Comparison of ENCODE assay signal across 17 cellular contexts in genomic region chr15:29141908-29142747, GRCh38.
DNase-seq lines count a peak whose midpoint lies in the region; ATAC-seq and TF ChIP-seq lines count a peak whose summit lies in the region.
"Had no signal": no experiment of that assay in that cellular context is flagged by ENCODE, and none has a peak within 500 bp of the region (broad histone marks: within the 10 kb centered on the region; RNA-seq: fewer than 3 reads in every experiment).

No MANE protein-coding gene starts in this region.

- DNase-seq in cardiac septum (ENCODE audit: low spot score) (peak; percentile 71), Right ventricle myocardium inferior (ENCODE audit: missing footprints) (no peak), RWPE2 (ENCODE audit: low spot score) (peak; percentile 63), left lobe of liver (ENCODE audit: low spot score) (peak; percentile 28), COLO668 (lab: John Stamatoyannopoulos, UW; ENCODE audit: unreplicated experiment) (no peak)
- DNase-seq in stimulated activated CD4-positive, alpha-beta T cell treated with anti-CD3 and anti-CD28 coated beads, Interleukin-4, amount 100 ng/mL, for 24 hours: no peak
- no peak for DNase-seq in effector memory CD4-positive, alpha-beta T cell
- DNase-seq: activated T-cell treated with anti-CD3 and anti-CD28 coated beads, Interleukin-2, amount 50 U/mL, for 72 hours; Caco-2; dermis blood vessel endothelial cell; Karpas-422; NCI-H2171; OCI-M1; ovary had no signal

- no peak for ATAC-seq in Right ventricle myocardium inferior
- peak; percentile 41 for ATAC-seq in RWPE2 (ENCODE audit: low read depth)
- ATAC-seq in left lobe of liver: no peak
- no peak for ATAC-seq in HG03520 (IDR thresholded peaks at IDR 0.05; ENCODE audit: unreplicated experiment)
- ATAC-seq: activated T-cell treated with anti-CD3 and anti-CD28 coated beads, Interleukin-2, amount 50 U/mL, for 72 hours had no signal

- intact Hi-C loops in cardiac septum (cut with DNase I) (no loop called here), Right ventricle myocardium inferior (cut with DNase I) (no loop called here)

- peaks cover 8% of the 10 kb centered on the region for H3K4me1 ChIP-seq in RWPE2 (ENCODE audit: insufficient read depth, poor library complexity, severe bottlenecking)
- no peaks in the 10 kb centered on the region for H3K4me1 ChIP-seq in effector memory CD4-positive, alpha-beta T cell (ENCODE audit: control insufficient read depth, insufficient read depth, low read length, poor library complexity, severe bottlenecking)
- H3K4me1 ChIP-seq: Caco-2 had no signal

- H3K36me3 ChIP-seq in RWPE2 (ENCODE audit: low read depth): no peaks in the 10 kb centered on the region
- no peaks in the 10 kb centered on the region for H3K36me3 ChIP-seq in effector memory CD4-positive, alpha-beta T cell (ENCODE audit: control insufficient read depth, insufficient read depth, low read length)
- H3K36me3 ChIP-seq: ovary, tibial nerve had no signal

- no peak overlapping the region for H3K4me3 ChIP-seq in RWPE2 (ENCODE audit: severe bottlenecking)
- H3K4me3 ChIP-seq in effector memory CD4-positive, alpha-beta T cell (ENCODE audit: insufficient read depth, low read depth, low read length, poor library complexity, severe bottlenecking): no peak overlapping the region
- H3K4me3 ChIP-seq: ovary, tibial nerve had no signal

- no peak for TF ChIP-seq CTCF in RWPE2 (IDR thresholded peaks at IDR 0.05; ENCODE audit: poor library complexity, severe bottlenecking)

- peak overlapping the region; percentile 60 for H3K27ac ChIP-seq in RWPE2 (ENCODE audit: poor library complexity, severe bottlenecking)
- H3K27ac ChIP-seq in effector memory CD4-positive, alpha-beta T cell (ENCODE audit: insufficient read depth, low read length, poor library complexity, severe bottlenecking): no peak overlapping the region
- H3K27ac ChIP-seq: HL-60, ovary, tibial nerve had no signal

- no peaks in the 10 kb centered on the region for H3K9me3 ChIP-seq in RWPE2 (ENCODE audit: severe bottlenecking)
- H3K9me3 ChIP-seq in effector memory CD4-positive, alpha-beta T cell (ENCODE audit: control insufficient read depth, low read length): no peaks in the 10 kb centered on the region
- H3K9me3 ChIP-seq: Caco-2, ovary, tibial nerve had no signal

- H3K27me3 ChIP-seq in RWPE2 (ENCODE audit: insufficient read depth, poor library complexity, severe bottlenecking): peaks cover 5% of the 10 kb centered on the region
- H3K27me3 ChIP-seq in effector memory CD4-positive, alpha-beta T cell (replicated peaks; ENCODE audit: control insufficient read depth, insufficient read depth, low read length, poor library complexity, severe bottlenecking): no peaks in the 10 kb centered on the region
- H3K27me3 ChIP-seq: ovary, tibial nerve had no signal

Comparison
In these comparisons a context has a peak if more than half of its experiments do, and no peak if none do; other contexts are left out.
1. DNase-seq: peak in cardiac septum (single experiment), RWPE2 (single experiment) and left lobe of liver (single experiment); none in Right ventricle myocardium inferior (single experiment), stimulated activated CD4-positive, alpha-beta T cell treated with anti-CD3 and anti-CD28 coated beads, Interleukin-4, amount 100 ng/mL, for 24 hours (single experiment), effector memory CD4-positive, alpha-beta T cell (0 of 3) and COLO668 (single experiment).